In genomic region chrX:134670241-134670811, GRCh38 we compare ENCODE assay signal across 1 cellular context.
A peak's percentile ranks its signal among the peaks of the same experiment; 100 is the strongest.
TF ChIP-seq lines count a peak whose summit lies in the region.

No MANE protein-coding gene starts in this region.

TF ChIP-seq in K562, 482 proteins besides CTCF, POLR2A, EP300 and RAD21 (continued from another document):
- TF ChIP-seq PHB (CRISPR knock-in tag; IDR thresholded peaks at IDR 0.05) (no peak), ZBTB9 (CRISPR knock-in tag; IDR thresholded peaks at IDR 0.05) (no peak), BRD9 (IDR thresholded peaks at IDR 0.05; ENCODE audit: low read depth, partially characterized antibody) (no peak), MAX (CRISPR knock-in tag; IDR thresholded peaks at IDR 0.05) (no peak), MXD1 (CRISPR knock-in tag; IDR thresholded peaks at IDR 0.05; ENCODE audit: borderline replicate concordance, poor library complexity, severe bottlenecking) (no peak), CBFB (CRISPR knock-in tag; IDR thresholded peaks at IDR 0.05) (no peak), ARID4B (CRISPR knock-in tag; IDR thresholded peaks at IDR 0.05) (no peak), MBD2 (IDR thresholded peaks at IDR 0.05; ENCODE audit: borderline replicate concordance, low read depth) (no peak), HDAC6 (IDR thresholded peaks at IDR 0.05; ENCODE audit: low read depth, low read length) (no peak), ZZZ3 (IDR thresholded peaks at IDR 0.05) (no peak), MAFG (tag; conservative IDR thresholded peaks at IDR 0.05) (peak; percentile 70), CEBPZ (IDR thresholded peaks at IDR 0.05; ENCODE audit: borderline replicate concordance, low read depth, low read length) (no peak), ZNF592 (IDR thresholded peaks at IDR 0.05) (peak; percentile 25; the same call in 1 of the 2 replicates), ZNF41 (CRISPR knock-in tag; conservative IDR thresholded peaks at IDR 0.05) (no peak), ZNF668 (CRISPR knock-in tag; IDR thresholded peaks at IDR 0.05) (no peak), ZNF316 (IDR thresholded peaks at IDR 0.05) (peak; percentile 48), ZNF277 (CRISPR knock-in tag; IDR thresholded peaks at IDR 0.05; ENCODE audit: borderline replicate concordance) (no peak), ARID3B (CRISPR knock-in tag; IDR thresholded peaks at IDR 0.05; ENCODE audit: borderline replicate concordance) (no peak)
TF ChIP-seq in K562: peak in this region for 5.
